21 cellular contexts compared by ENCODE assay signal in the genomic region with DNA sequence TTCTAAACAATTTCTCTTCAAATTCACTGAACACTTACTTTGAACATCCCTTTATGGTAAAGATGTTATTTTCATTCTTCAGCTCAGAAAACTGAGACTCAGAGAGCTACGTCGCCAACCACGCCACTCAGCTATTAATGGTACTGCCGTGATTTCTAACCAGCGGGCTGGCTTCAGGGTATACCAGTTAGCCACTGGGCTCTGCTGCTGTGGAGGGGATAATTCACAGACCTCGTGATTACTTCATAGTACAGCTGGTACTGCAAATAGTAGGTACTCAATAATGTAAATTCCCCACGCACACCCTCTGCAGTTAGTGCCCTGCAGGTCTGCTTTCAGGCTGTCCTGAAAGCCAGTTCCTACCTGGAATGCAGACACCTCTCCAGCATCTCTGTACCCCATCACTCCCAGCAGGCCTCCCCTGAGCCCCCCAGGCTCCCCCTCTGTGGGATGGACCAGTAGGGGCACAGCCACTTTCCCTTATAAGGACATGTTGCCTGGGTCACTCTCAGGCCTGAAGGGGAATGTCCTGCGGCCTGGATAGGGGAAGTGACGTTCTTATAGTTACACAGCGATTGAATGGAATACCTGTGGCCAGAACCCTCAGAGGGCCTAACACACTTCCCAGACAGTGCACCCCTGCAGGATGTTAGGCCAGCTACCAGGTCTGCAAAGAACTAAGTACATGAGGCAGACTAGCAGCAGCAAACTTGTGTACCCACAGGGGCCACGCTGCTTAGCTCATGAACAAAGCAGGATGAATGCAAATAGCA. TPM values are rescaled to one million over a fixed set of nuclear protein-coding genes. Genes with fewer than 3 reads are reported as not detected.
DNase-seq lines count a peak whose midpoint lies in the region; ATAC-seq, FAIRE-seq and TF ChIP-seq lines count a peak whose summit lies in the region.
"Had no signal": no experiment of that assay in that cellular context is flagged by ENCODE, and none has a peak within 500 bp of the region (broad histone marks: within the 10 kb centered on the region; RNA-seq: fewer than 3 reads in every experiment).

No MANE protein-coding gene starts in this region.

- no peaks in the 10 kb centered on the region for H3K27me3 ChIP-seq in cardiac muscle cell
- H3K27me3 ChIP-seq in right cardiac atrium (ENCODE audit: control insufficient read depth, insufficient read depth): no peaks in the 10 kb centered on the region
- H3K27me3 ChIP-seq in HUES6 (ENCODE audit: control insufficient read depth, insufficient read depth, low read length): no peaks in the 10 kb centered on the region
- H3K27me3 ChIP-seq in K562 (ENCODE audit: control insufficient read depth in 2 of 2, insufficient read depth in 2 of 2, low read length in 2 of 2): peaks cover 8 to 32% of the 10 kb centered on the region in 2 experiments; a peak in 4 of 5 replicates

- POLR2A ChIA-PET in K562 (lab: Yijun Ruan, JAX): interaction anchor here (0.7 to 1.0 kb wide), 3 partner anchors 94 to 310 kb away, joined by 3 to 7 read pairs (median 4); a partner anchor contains a TSS

- DNase-seq in cardiac muscle cell (ENCODE audit: low read depth in 1 of 2, low spot score in 1 of 2) (peak in 1 of 2 donors; percentile 34), right cardiac atrium (no peak), K562 (ENCODE audit: extremely low read depth in 1 of 4, low spot score in 3 of 4) (no peak), HT-29 (ENCODE audit: low spot score) (no peak), head of caudate nucleus (no peak)
- no peak for DNase-seq in stimulated activated naive B cell treated with anti-CD40 and anti-IgM and Interleukin-4, amounts not matched to agents 10 μg/mL and 1 μg/mL and 100 μg/mL, for 72 hours
- DNase-seq: activated CD4-positive, alpha-beta T cell treated with anti-CD3 and anti-CD28 coated beads, Interleukin-2, amount 10 ng/mL, durations not matched to agents 7 days and 5 days; activated T-cell treated with anti-CD3 and anti-CD28 coated beads, Interleukin-2, amount 50 U/mL, for 48 hours; cerebellar nuclear complex; foreskin melanocyte; GM23248; naive thymus-derived CD4-positive, alpha-beta T cell; NCI-H1436; SHP77; T-helper 9 cell had no signal

- intact Hi-C loops in right cardiac atrium (cut with DNase I) (loop anchor here in 1 of 4 donors (10.0 kb wide), 1 partner anchor 123 kb away; no protein-coding TSS in a partner anchor), K562 (cut with micrococcal nuclease) (no loop called here), head of caudate nucleus (cut with DNase I) (no loop called here)

- H3K4me1 ChIP-seq in cardiac muscle cell (ENCODE audit: low read depth) (peaks cover 6% of the 10 kb centered on the region), right cardiac atrium (ENCODE audit: control insufficient read depth, insufficient read depth, low read length) (no peaks in the 10 kb centered on the region), HUES6 (ENCODE audit: control insufficient read depth, insufficient read depth, low read length) (peaks cover 42% of the 10 kb centered on the region), K562 (replicated peaks in 1 of 2; ENCODE audit: control insufficient read depth in 2 of 2, insufficient read depth in 2 of 2, low read length in 2 of 2) (0 out of 5 replicates have a peak, but pooled peaks cover 0 to 5% of the 10 kb centered on the region in 2 experiments)

- H3K4me1 Mint-ChIP-seq in stimulated activated naive B cell treated with anti-CD40 and anti-IgM and Interleukin-4, amounts not matched to agents 10 μg/mL and 1 μg/mL and 100 μg/mL, for 72 hours: peaks cover 39 to 54% of the 10 kb centered on the region in 2 donors

- H3K27ac ChIP-seq in cardiac muscle cell (peak overlapping the region; percentile 26), right cardiac atrium (ENCODE audit: low read length) (no peak overlapping the region), HUES6 (ENCODE audit: low read depth, low read length) (peak overlapping the region; percentile 72), K562 (ENCODE audit: extremely low read depth, low read depth, low read length) (no peak overlapping the region)
- H3K27ac ChIP-seq: GM23248 had no signal

- in situ Hi-C loops in K562 (cut with MboI): no loop called here

- no peak overlapping the region for H3K4me3 ChIP-seq in cardiac muscle cell
- H3K4me3 ChIP-seq in right cardiac atrium (ENCODE audit: low read length): no peak overlapping the region
- H3K4me3 ChIP-seq in HUES6 (ENCODE audit: low read depth, low read length): no peak overlapping the region
- H3K4me3 ChIP-seq in K562: no peak overlapping the region
- H3K4me3 ChIP-seq: GM23248 had no signal

- WGBS in right cardiac atrium: 76% methylated on average over 11 of the region's 11 CpGs
- 8% methylated on average over 10 of the region's 11 CpGs for WGBS in K562 (ENCODE audit: insufficient coverage, low coverage, missing lambda C conversion rate)

- no peak for TF ChIP-seq RAD21 in K562 (CRISPR knock-in tag; conservative IDR thresholded peaks at IDR 0.05 in 1 of 2, IDR thresholded peaks at IDR 0.05 in 1 of 2)

- no peak for FAIRE-seq in K562 (lab: Jason Lieb, UNC)

- ATAC-seq in right cardiac atrium (no peak), K562 (peak; percentile 31; the same call in 1 of the 3 replicates), HG03196 (IDR thresholded peaks at IDR 0.05; ENCODE audit: unreplicated experiment) (no peak)
- ATAC-seq in stimulated activated naive B cell treated with anti-CD40 and anti-IgM and Interleukin-4, amounts not matched to agents 10 μg/mL and 1 μg/mL and 100 μg/mL, for 72 hours (replicated peaks): peak; percentile 22 to 60
- ATAC-seq: naive thymus-derived CD4-positive, alpha-beta T cell had no signal

- H3K79me2 ChIP-seq in K562 (ENCODE audit: control insufficient read depth, insufficient read depth, low read length): no peaks in the 10 kb centered on the region

- no peak for TF ChIP-seq EP300 in K562 (IDR thresholded peaks at IDR 0.05; ENCODE audit: low read length)

- H3K27me3 Mint-ChIP-seq in stimulated activated naive B cell treated with anti-CD40 and anti-IgM and Interleukin-4, amounts not matched to agents 10 μg/mL and 1 μg/mL and 100 μg/mL, for 72 hours: no peaks in the 10 kb centered on the region

- no peak overlapping the region for H3K4me2 ChIP-seq in K562 (ENCODE audit: insufficient read depth, low read length)

- no peaks in the 10 kb centered on the region for H3K9me3 ChIP-seq in cardiac muscle cell (ENCODE audit: low read depth)
- H3K9me3 ChIP-seq in right cardiac atrium (ENCODE audit: control insufficient read depth, low read length): no peaks in the 10 kb centered on the region
- H3K9me3 ChIP-seq in HUES6 (ENCODE audit: control insufficient read depth, insufficient read depth, low read depth, low read length): no peaks in the 10 kb centered on the region
- no peaks in the 10 kb centered on the region for H3K9me3 ChIP-seq in K562 (replicated peaks; ENCODE audit: control insufficient read depth, insufficient read depth, low read depth, low read length)

- TF ChIP-seq POLR2A in K562 (conservative IDR thresholded peaks at IDR 0.05): no peak

- BruUV-seq in K562 (replicated peaks; lab: Mats Ljungman, UMichigan): no TSS peak

- H4K20me1 ChIP-seq in K562 (replicated peaks; ENCODE audit: control insufficient read depth, insufficient read depth, low read length): no peaks in the 10 kb centered on the region

- peak overlapping the region; percentile 57 for H3K9ac ChIP-seq in HUES6 (ENCODE audit: low read length)
- no peak overlapping the region for H3K9ac ChIP-seq in K562 (ENCODE audit: insufficient read depth in 1 of 2, low read depth in 2 of 2, low read length in 2 of 2)
- H3K9ac ChIP-seq: GM23248 had no signal

- CTCF ChIA-PET in K562 (lab: Yijun Ruan, JAX; ENCODE audit: low intra/inter-chr PET ratio): interaction anchor here (0.6 kb wide), 1 partner anchor 104 kb away, joined by 3 read pairs; no protein-coding TSS in a partner anchor

- H3K36me3 Mint-ChIP-seq in stimulated activated naive B cell treated with anti-CD40 and anti-IgM and Interleukin-4, amounts not matched to agents 10 μg/mL and 1 μg/mL and 100 μg/mL, for 72 hours: no peaks in the 10 kb centered on the region
- H3K36me3 Mint-ChIP-seq: naive thymus-derived CD4-positive, alpha-beta T cell had no signal

- no peak overlapping the region for H3K4me3 Mint-ChIP-seq in stimulated activated naive B cell treated with anti-CD40 and anti-IgM and Interleukin-4, amounts not matched to agents 10 μg/mL and 1 μg/mL and 100 μg/mL, for 72 hours

- H3K9me3 Mint-ChIP-seq in stimulated activated naive B cell treated with anti-CD40 and anti-IgM and Interleukin-4, amounts not matched to agents 10 μg/mL and 1 μg/mL and 100 μg/mL, for 72 hours: no peaks in the 10 kb centered on the region
- H3K9me3 Mint-ChIP-seq: activated CD4-positive, alpha-beta T cell treated with anti-CD3 and anti-CD28 coated beads, Interleukin-2, amount 10 ng/mL, durations not matched to agents 7 days and 5 days had no signal

- TF ChIP-seq CTCF in cardiac muscle cell (IDR thresholded peaks at IDR 0.05; ENCODE audit: low read depth, low read length) (no peak), K562 (IDR thresholded peaks at IDR 0.05 in 2 of 3, conservative IDR thresholded peaks at IDR 0.05 in 1 of 3; ENCODE audit: insufficient read depth in 2 of 3, low read depth in 1 of 3, low read length in 3 of 3) (no peak)

- H2AFZ ChIP-seq in K562 (ENCODE audit: low read depth, low read length): no peak overlapping the region
- H2AFZ ChIP-seq: GM23248 had no signal

- H3K9me1 ChIP-seq in K562 (ENCODE audit: control insufficient read depth, insufficient read depth, low read length): no peaks in the 10 kb centered on the region

- no peak overlapping the region for H3K27ac Mint-ChIP-seq in stimulated activated naive B cell treated with anti-CD40 and anti-IgM and Interleukin-4, amounts not matched to agents 10 μg/mL and 1 μg/mL and 100 μg/mL, for 72 hours

- H3K36me3 ChIP-seq in cardiac muscle cell (no peaks in the 10 kb centered on the region), HUES6 (ENCODE audit: control insufficient read depth, insufficient read depth, low read length) (no peaks in the 10 kb centered on the region), K562 (ENCODE audit: control insufficient read depth, insufficient read depth, low read length) (no peaks in the 10 kb centered on the region)

RNA-seq across cellular contexts. Expression of a gene that starts 1.2 kb away (rescaled TPM):
- total RNA-seq in cardiac muscle cell: not detected in 2 replicates
- polyA plus RNA-seq in cardiac muscle cell: not detected in 2 replicates
- total RNA-seq in right cardiac atrium: not detected
- not detected for polyA plus RNA-seq in right cardiac atrium
- not detected in 2 replicates for total RNA-seq in K562 (2011; cell fraction: chromatin; rRNA removed; ENCODE audit: low replicate concordance)
- not detected in 2 replicates for total RNA-seq in K562 (2011; cell fraction: nucleolus; rRNA removed)
- total RNA-seq in K562 (2011; cell fraction: nucleoplasm; rRNA removed): not detected in 2 replicates
- total RNA-seq in K562 (2014; rRNA removed): not detected in 2 replicates
- total RNA-seq in K562 (2014; rRNA removed; fragmentation: Illumina TruSeq; extraction: Trizol): not detected in 2 replicates
- not detected in 2 replicates for total RNA-seq in K562 (2015; rRNA removed; fragmentation: Illumina TruSeq; extraction: Trizol)
- not detected in 2 replicates for total RNA-seq in K562 (2021)
- not detected in 2 replicates for polyA plus RNA-seq in K562 (2011; rRNA removed)
- not detected in 2 replicates for polyA plus RNA-seq in K562 (2011; cell fraction: cytosol; rRNA removed)
- polyA plus RNA-seq in K562 (2011; cell fraction: nucleus; rRNA removed): 0.06 TPM in 1 of 2 replicates, not detected in the other
- polyA plus RNA-seq in K562 (2012): not detected in 2 replicates
- not detected in 2 replicates for polyA plus RNA-seq in K562 (2014; fragmentation: Illumina TruSeq; extraction: Trizol)
- not detected for polyA plus RNA-seq in K562 (2014; fragmentation: Nextera tagmentation; extraction: Ambion mirVana)
- not detected in 2 replicates for polyA plus RNA-seq in K562 (2014; rRNA removed)
- not detected in 2 replicates for polyA minus RNA-seq in K562 (2011; rRNA and poly(A)+ RNA removed)
- polyA minus RNA-seq in K562 (2011; cell fraction: cytosol; rRNA and poly(A)+ RNA removed): not detected in 2 replicates
- not detected in 2 replicates for polyA minus RNA-seq in K562 (2011; cell fraction: nucleus; rRNA and poly(A)+ RNA removed)
- not detected in 2 replicates for total RNA-seq in HT-29 (2014; rRNA removed; shearing (Covaris generic))
- total RNA-seq: activated CD4-positive, alpha-beta T cell treated with anti-CD3 and anti-CD28 coated beads, Interleukin-2, amount 10 ng/mL, durations not matched to agents 7 days and 5 days; G401; GM23248; lower leg skin; naive thymus-derived CD4-positive, alpha-beta T cell; pulmonary artery endothelial cell; subcutaneous adipose tissue had no signal
- polyA plus RNA-seq: GM23248; naive thymus-derived CD4-positive, alpha-beta T cell had no signal

RNA-seq across cellular contexts. Expression of a gene that starts 38.3 kb away (rescaled TPM):
- total RNA-seq in cardiac muscle cell: 9.4 and 13.4 TPM in 2 replicates
- polyA plus RNA-seq in cardiac muscle cell: 10.9 and 12.6 TPM in 2 replicates
- total RNA-seq in right cardiac atrium: 1 to 10 TPM; 1.1 to 3.2 (median 1.6) TPM
- polyA plus RNA-seq in right cardiac atrium: 1.1 TPM
- total RNA-seq in K562 (2011; cell fraction: chromatin; rRNA removed; ENCODE audit: low replicate concordance): 0.46 and 1.1 TPM in 2 replicates
- total RNA-seq in K562 (2011; cell fraction: nucleolus; rRNA removed): 0.50 and 0.53 TPM in 2 replicates
- total RNA-seq in K562 (2011; cell fraction: nucleoplasm; rRNA removed): 0.31 and 0.51 TPM in 2 replicates
- 0.12 and 0.27 TPM in 2 replicates for total RNA-seq in K562 (2014; rRNA removed)
- 0.22 and 0.29 TPM in 2 replicates for total RNA-seq in K562 (2014; rRNA removed; fragmentation: Illumina TruSeq; extraction: Trizol)
- total RNA-seq in K562 (2015; rRNA removed; fragmentation: Illumina TruSeq; extraction: Trizol): 0.22 and 0.23 TPM in 2 replicates
- total RNA-seq in K562 (2021): 0.24 and 0.34 TPM in 2 replicates
- 0.05 and 0.06 TPM in 2 replicates for polyA plus RNA-seq in K562 (2011; rRNA removed)
- polyA plus RNA-seq in K562 (2011; cell fraction: cytosol; rRNA removed): 0.01 TPM in 1 of 2 replicates, not detected in the other
- 0.13 and 0.23 TPM in 2 replicates for polyA plus RNA-seq in K562 (2011; cell fraction: nucleus; rRNA removed)
- 0.14 and 0.98 TPM in 2 replicates for polyA plus RNA-seq in K562 (2012)
- polyA plus RNA-seq in K562 (2014; fragmentation: Illumina TruSeq; extraction: Trizol): 0.21 TPM in 2 replicates
- under 1 TPM in 1 of 2 experiments, not detected in 1; 0.08 TPM for polyA plus RNA-seq in K562 (2014; fragmentation: Nextera tagmentation; extraction: Ambion mirVana)
- polyA plus RNA-seq in K562 (2014; rRNA removed): 0.19 and 0.21 TPM in 2 replicates
- 0.04 and 0.09 TPM in 2 replicates for polyA minus RNA-seq in K562 (2011; rRNA and poly(A)+ RNA removed)
- not detected in 2 replicates for polyA minus RNA-seq in K562 (2011; cell fraction: cytosol; rRNA and poly(A)+ RNA removed)
- polyA minus RNA-seq in K562 (2011; cell fraction: nucleus; rRNA and poly(A)+ RNA removed): 0.11 TPM in 1 of 2 replicates, not detected in the other
- 1.5 and 1.7 TPM in 2 replicates for total RNA-seq in HT-29 (2014; rRNA removed; shearing (Covaris generic))
- total RNA-seq: G401 had no signal
- polyA plus RNA-seq: naive thymus-derived CD4-positive, alpha-beta T cell had no signal

Comparison
In these comparisons a context has a peak if more than half of its experiments do, and no peak if none do; other contexts are left out.
1. H3K27ac ChIP-seq: peak in cardiac muscle cell (single experiment) and HUES6 (single experiment); none in right cardiac atrium (single experiment) and K562 (single experiment).
2. ATAC-seq: peak in K562 (single experiment) and stimulated activated naive B cell treated with anti-CD40 and anti-IgM and Interleukin-4, amounts not matched to agents 10 μg/mL and 1 μg/mL and 100 μg/mL, for 72 hours (2 of 2); none in right cardiac atrium (0 of 2) and HG03196 (single experiment).